ENCODE assay signal across 8 cellular contexts in the genomic region with DNA sequence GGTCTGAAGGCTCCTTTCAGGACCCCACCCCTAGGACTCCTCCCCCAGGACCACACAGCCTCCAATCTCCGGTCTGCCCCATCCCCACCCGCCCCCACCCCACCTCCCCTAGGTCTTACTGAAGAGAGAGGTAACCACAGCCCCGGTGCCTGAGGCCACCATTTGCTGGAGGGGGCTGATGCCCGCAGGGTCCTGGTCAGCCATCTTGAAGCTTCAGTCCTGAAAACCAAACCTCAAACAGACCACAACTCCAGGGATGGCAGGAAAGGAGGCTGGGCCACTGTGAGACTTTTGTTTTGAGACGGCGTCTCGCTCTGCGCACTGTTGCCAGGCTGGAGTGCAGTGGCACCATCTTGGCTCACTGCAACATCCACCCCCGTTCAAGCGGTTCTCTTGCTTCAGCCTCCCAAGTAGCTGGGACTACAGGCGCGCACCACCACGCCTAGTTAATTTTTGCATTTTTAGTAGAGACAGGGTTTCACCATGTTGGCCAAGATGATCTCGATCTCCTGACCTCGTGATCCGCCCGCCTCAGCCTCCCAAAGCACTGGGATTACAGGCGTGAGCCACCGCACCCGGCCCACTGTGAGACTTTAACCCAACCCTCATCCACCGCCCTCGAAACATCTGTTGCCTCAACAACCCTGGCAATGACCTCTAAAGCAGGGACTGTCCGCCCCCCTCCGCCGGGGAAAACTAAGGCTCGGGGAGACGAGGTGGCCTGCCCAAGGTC. TPM values are rescaled to one million over a fixed set of nuclear protein-coding genes. Genes with fewer than 3 reads are reported as not detected.
DNase-seq lines count a peak whose midpoint lies in the region; ATAC-seq and TF ChIP-seq lines count a peak whose summit lies in the region.
"Had no signal": no experiment of that assay in that cellular context is flagged by ENCODE, and none has a peak within 500 bp of the region (broad histone marks: within the 10 kb centered on the region; RNA-seq: fewer than 3 reads in every experiment).

No MANE protein-coding gene starts in this region.

- H3K9me3 Mint-ChIP-seq in activated naive CD8-positive, alpha-beta T cell (ENCODE audit: low read depth), result no peaks in the 10 kb centered on the region
- H3K9me3 Mint-ChIP-seq in immature natural killer cell, result no peaks in the 10 kb centered on the region

- H3K36me3 ChIP-seq in HUES48 (ENCODE audit: control insufficient read depth, insufficient read depth, low read length), result peaks cover 35% of the 10 kb centered on the region
- H3K36me3 ChIP-seq in stomach, result peaks cover 31 to 41% (median 36%) of the 10 kb centered on the region in 4 donors

- H3K9me3 ChIP-seq in HUES48 (ENCODE audit: control insufficient read depth, insufficient read depth, low read length) (no peaks in the 10 kb centered on the region), stomach (no peaks in the 10 kb centered on the region)

- DNase-seq in immature natural killer cell, result no peak
- no peak for DNase-seq in stomach
- no peak for DNase-seq in middle frontal gyrus (ENCODE audit: extremely low spot score, low spot score)
- DNase-seq: stimulated activated CD8-positive, alpha-beta memory T cell treated with anti-CD3 and anti-CD28 coated beads, Interleukin-4, amount 100 ng/mL, for 48 hours had no signal

- ATAC-seq in GM18861 (IDR thresholded peaks at IDR 0.05; ENCODE audit: unreplicated experiment) (no peak), GM18517 (IDR thresholded peaks at IDR 0.05; ENCODE audit: unreplicated experiment) (no peak)

- peak overlapping the region; percentile 87 for H3K4me3 Mint-ChIP-seq in activated naive CD8-positive, alpha-beta T cell
- H3K4me3 Mint-ChIP-seq in immature natural killer cell, result peak overlapping the region; percentile 79 to 86 (median 84)

- H3K9ac ChIP-seq in HUES48 (ENCODE audit: low read depth, low read length), result peak overlapping the region; percentile 32; the same call in 1 of the 2 replicates

- H3K4me1 Mint-ChIP-seq in activated naive CD8-positive, alpha-beta T cell (ENCODE audit: low read depth), result peaks cover 22% of the 10 kb centered on the region
- H3K4me1 Mint-ChIP-seq in immature natural killer cell, result peaks cover 24 to 39% of the 10 kb centered on the region in 2 donors

- H3K4me3 ChIP-seq in HUES48 (ENCODE audit: low read depth, low read length), result peak overlapping the region; percentile 77
- H3K4me3 ChIP-seq in stomach, result peak overlapping the region; percentile 96 to 99 (median 98)

- intact Hi-C loops in stomach (cut with DNase I; ENCODE audit: low total_unique reads), result loop anchor here (5.0 kb wide), 1 partner anchor 111 kb away; no protein-coding TSS in a partner anchor

- H3K27ac ChIP-seq in HUES48 (ENCODE audit: low read depth, low read length), result no peak overlapping the region
- peak overlapping the region in 3 of 5 donors; percentile 90 to 96 (median 93) for H3K27ac ChIP-seq in stomach

- H3K27me3 ChIP-seq in HUES48 (ENCODE audit: control insufficient read depth, insufficient read depth, low read length) (no peaks in the 10 kb centered on the region; the same call in 1 of the 2 replicates), stomach (peaks cover 0 to under 1% (median 0%) of the 10 kb centered on the region in 3 donors)

- TF ChIP-seq POLR2A in stomach (IDR thresholded peaks at IDR 0.05), result no peak

- TF ChIP-seq CTCF in stomach (IDR thresholded peaks at IDR 0.05), result no peak

- no peak for TF ChIP-seq EP300 in stomach (IDR thresholded peaks at IDR 0.05)

- no peaks in the 10 kb centered on the region for H3K36me3 Mint-ChIP-seq in activated naive CD8-positive, alpha-beta T cell
- peaks cover 0 to 9% (median 7%) of the 10 kb centered on the region in 3 donors for H3K36me3 Mint-ChIP-seq in immature natural killer cell

- 57 to 64% (median 59%) methylated on average over 25 to 27 of the region's 27 CpGs for WGBS in stomach, 5 donors

- peak overlapping the region; percentile 68 for H3K27ac Mint-ChIP-seq in activated naive CD8-positive, alpha-beta T cell
- H3K27ac Mint-ChIP-seq in immature natural killer cell, result peak overlapping the region in 2 of 6 donors; percentile 42 to 61

- H3K27me3 Mint-ChIP-seq in activated naive CD8-positive, alpha-beta T cell, result no peaks in the 10 kb centered on the region
- H3K27me3 Mint-ChIP-seq in immature natural killer cell (ENCODE audit: low read depth in 3 of 3), result peaks cover 7 to 21% (median 12%) of the 10 kb centered on the region in 3 donors

- H3K4me1 ChIP-seq in HUES48 (ENCODE audit: control insufficient read depth, insufficient read depth, low read length), result no peaks in the 10 kb centered on the region
- H3K4me1 ChIP-seq in stomach, result peaks cover 18 to 41% (median 34%) of the 10 kb centered on the region in 4 donors

RNA-seq across cellular contexts. Expression of gene SLC25A39, which starts 1.1 kb away (rescaled TPM):
- polyA plus RNA-seq in immature natural killer cell (100 to 1,000 TPM; 125 to 158 (median 127) TPM), stomach (100 to 1,000 TPM; 124 to 161 (median 135) TPM)
- 100 to 1,000 TPM in 3 of 5 donors, 10 to 100 TPM in 2; 42.0 to 351 (median 133) TPM for total RNA-seq in stomach

RNA-seq across cellular contexts. Expression of gene RUNDC3A, which starts 15.1 kb away (rescaled TPM):
- polyA plus RNA-seq in immature natural killer cell (not detected), stomach (1 to 10 TPM; 4.5 to 6.0 (median 4.5) TPM)
- total RNA-seq in stomach, result 10 to 100 TPM in 1 of 5 donors, 1 to 10 TPM in 2, under 1 TPM in 1, not detected in 1; 0.43 to 40.8 (median 3.5) TPM

RNA-seq across cellular contexts. Expression of gene GRN, which starts 21.6 kb away (rescaled TPM):
- polyA plus RNA-seq in immature natural killer cell (100 to 1,000 TPM in 1 of 3 donors, 10 to 100 TPM in 2; 50.9 to 103 (median 73.3) TPM), stomach (100 to 1,000 TPM in 1 of 3 donors, 10 to 100 TPM in 2; 31.8 to 189 (median 78.9) TPM)
- 100 to 1,000 TPM; 104 to 644 (median 239) TPM for total RNA-seq in stomach

RNA-seq across cellular contexts. Expression of gene FAM171A2, which starts 40.1 kb away (rescaled TPM):
- polyA plus RNA-seq in immature natural killer cell (under 1 TPM in 1 of 3 donors, not detected in 2; 0.07 TPM), stomach (under 1 TPM; 0.30 to 0.31 (median 0.31) TPM)
- total RNA-seq in stomach, result 1 to 10 TPM in 2 of 5 donors, not detected in 3; 2.0 to 5.4 TPM

RNA-seq across cellular contexts. Expression of gene SLC4A1, which starts 55.6 kb away (rescaled TPM):
- under 1 TPM in 1 of 3 donors, not detected in 2; 0.23 TPM for polyA plus RNA-seq in immature natural killer cell
- total RNA-seq in stomach, result 1 to 10 TPM in 1 of 5 donors, not detected in 4; 8.3 TPM
- polyA plus RNA-seq in stomach, result not detected

Comparison
In these comparisons a context has a peak if more than half of its experiments do, and no peak if none do; other contexts are left out.
1. RNA of gene RUNDC3A, which starts 15.1 kb away (polyA plus RNA-seq): 4.5 to 6.0 TPM in stomach; not detected in immature natural killer cell; every median in the first group is over 4 times any median in the second.